Comparison of ENCODE assay signal across 8 cellular contexts in the genomic region with DNA sequence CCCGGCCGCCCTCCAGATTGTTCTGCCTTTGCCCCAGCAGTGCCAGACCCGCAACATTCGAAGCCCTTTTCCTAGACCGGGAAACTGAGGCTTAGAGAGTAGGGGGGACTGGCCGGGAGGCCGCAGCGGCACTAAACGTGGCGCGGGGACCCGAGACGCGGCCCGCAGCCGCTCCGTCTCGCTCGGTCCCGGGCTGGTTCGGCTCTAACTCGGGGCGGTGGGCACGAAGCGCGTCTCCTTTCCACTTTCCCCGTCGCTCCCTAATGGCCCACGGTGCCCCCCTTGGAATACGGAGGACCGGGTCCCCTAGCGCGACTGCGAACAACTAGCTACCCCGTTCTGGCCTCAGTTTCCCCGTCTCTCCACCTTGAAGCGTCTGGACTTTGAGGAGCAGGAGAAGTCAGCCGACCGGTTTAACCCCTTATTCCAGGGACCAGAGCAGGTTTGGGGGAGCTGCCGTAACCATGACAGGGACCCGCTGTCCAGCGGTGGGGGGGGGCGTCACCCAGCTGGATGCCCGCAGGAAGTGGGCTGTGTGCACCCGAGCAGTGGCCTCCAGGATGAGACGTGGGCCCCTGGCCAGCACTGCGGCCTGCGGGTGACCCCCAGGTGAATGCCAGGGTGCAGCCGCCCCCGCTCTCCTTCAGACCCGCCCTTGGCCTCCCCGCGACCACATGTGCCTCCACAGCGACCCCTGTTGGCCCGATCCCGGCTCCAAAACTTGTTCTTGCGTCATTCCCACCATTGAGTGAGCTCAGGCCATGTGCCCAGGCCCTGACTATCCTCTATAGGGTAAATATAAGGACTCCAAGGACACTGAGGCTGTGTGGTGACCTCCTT. TPM values are rescaled to one million over a fixed set of nuclear protein-coding genes. Genes with fewer than 3 reads are reported as not detected.
DNase-seq lines count a peak whose midpoint lies in the region; ATAC-seq and TF ChIP-seq lines count a peak whose summit lies in the region.

No MANE protein-coding gene starts in this region.

- H3K9me3 ChIP-seq in MG63 = no peaks in the 10 kb centered on the region
- H3K9me3 ChIP-seq in iPS-15b (ENCODE audit: control insufficient read depth, insufficient read depth, low read length) = no peaks in the 10 kb centered on the region
- no peaks in the 10 kb centered on the region for H3K9me3 ChIP-seq in sigmoid colon

- H3K27ac ChIP-seq in VCaP (peak overlapping the region; percentile 65; the same call in 1 of the 2 replicates), brain microvascular endothelial cell (peak overlapping the region; percentile 96), sigmoid colon (peak overlapping the region; percentile 94 to 99 (median 96))

- WGBS in sigmoid colon, 2 donors = 1 to 2% methylated on average over 57 of the region's 57 CpGs

- TF ChIP-seq POLR2A in sigmoid colon (IDR thresholded peaks at IDR 0.05) = no peak

- H3K9ac ChIP-seq in iPS-15b (ENCODE audit: low read depth, low read length) = no peak overlapping the region

- H3K36me3 ChIP-seq in MG63 = peaks cover 53% of the 10 kb centered on the region
- H3K36me3 ChIP-seq in brain microvascular endothelial cell (replicated peaks) = peaks cover 18% of the 10 kb centered on the region
- peaks cover under 1% of the 10 kb centered on the region for H3K36me3 ChIP-seq in iPS-15b (ENCODE audit: control insufficient read depth, insufficient read depth, low read length)
- peaks cover 0 to 7% (median 2%) of the 10 kb centered on the region in 4 donors for H3K36me3 ChIP-seq in sigmoid colon

- no peak for TF ChIP-seq EP300 in sigmoid colon (IDR thresholded peaks at IDR 0.05)

- ATAC-seq in HG03175 (IDR thresholded peaks at IDR 0.05; ENCODE audit: unreplicated experiment) (no peak), GM21825 (IDR thresholded peaks at IDR 0.05; ENCODE audit: unreplicated experiment) (no peak)

- DNase-seq in EL (peak; percentile 92), MG63 (peak; percentile 94), brain microvascular endothelial cell (peak; percentile 87), sigmoid colon (peak; percentile 97)

- TF ChIP-seq CTCF in VCaP (conservative IDR thresholded peaks at IDR 0.05) = peak; percentile 68
- peak; percentile 93 for TF ChIP-seq CTCF in brain microvascular endothelial cell (IDR thresholded peaks at IDR 0.05; ENCODE audit: low read depth, low read length, missing control alignments)
- peak; percentile 70 to 84 (median 74) for TF ChIP-seq CTCF in sigmoid colon (IDR thresholded peaks at IDR 0.05)

- H3K4me1 ChIP-seq in iPS-15b (ENCODE audit: control insufficient read depth, insufficient read depth, low read length) = peaks cover 17% of the 10 kb centered on the region
- peaks cover 0 to 64% (median 60%) of the 10 kb centered on the region in 4 donors for H3K4me1 ChIP-seq in sigmoid colon

- intact Hi-C loops in sigmoid colon (cut with DNase I) = loop anchor here (1.0 kb wide), 1 partner anchor 16 kb away; no protein-coding TSS in a partner anchor

- peak overlapping the region; percentile 99 for H3K4me3 ChIP-seq in MG63
- H3K4me3 ChIP-seq in brain microvascular endothelial cell (ENCODE audit: low read depth, low read length) = peak overlapping the region; percentile 82
- peak overlapping the region; percentile 59 for H3K4me3 ChIP-seq in iPS-15b (ENCODE audit: low read depth, low read length)
- peak overlapping the region; percentile 68 to 92 (median 74) for H3K4me3 ChIP-seq in sigmoid colon

- H3K27me3 ChIP-seq in MG63 (no peaks in the 10 kb centered on the region), brain microvascular endothelial cell (replicated peaks) (no peaks in the 10 kb centered on the region), iPS-15b (ENCODE audit: control insufficient read depth, insufficient read depth, low read length) (peaks cover 27% of the 10 kb centered on the region), sigmoid colon (peaks cover 0 to 6% (median 0%) of the 10 kb centered on the region in 3 donors)

- in situ Hi-C loops in brain microvascular endothelial cell (cut with HindIII; ENCODE audit: low pct_ligation_motif_present, low sequenced_read_pairs) = no loop called here

RNA-seq across cellular contexts. Expression of gene CDC42EP1, which starts 1.1 kb away (rescaled TPM):
- 31.6 and 38.5 TPM in 2 replicates for total RNA-seq in MG63 (2014; rRNA removed; shearing (Covaris generic); ENCODE audit: low replicate concordance)
- total RNA-seq in sigmoid colon = 10 to 100 TPM; 14.6 to 28.0 (median 20.7) TPM
- 10 to 100 TPM; 22.2 to 64.1 (median 24.6) TPM for polyA plus RNA-seq in sigmoid colon

RNA-seq across cellular contexts. Expression of gene LGALS2, which starts 18.5 kb away (rescaled TPM):
- not detected in 2 replicates for total RNA-seq in MG63 (2014; rRNA removed; shearing (Covaris generic); ENCODE audit: low replicate concordance)
- not detected for total RNA-seq in sigmoid colon
- polyA plus RNA-seq in sigmoid colon = 100 to 1,000 TPM in 2 of 3 donors, 10 to 100 TPM in 1; 61.9 to 155 (median 147) TPM

RNA-seq across cellular contexts. Expression of gene CARD10, which starts 42.2 kb away (rescaled TPM):
- 17.1 and 18.9 TPM in 2 replicates for total RNA-seq in MG63 (2014; rRNA removed; shearing (Covaris generic); ENCODE audit: low replicate concordance)
- 1 to 10 TPM; 2.8 to 8.6 (median 3.5) TPM for total RNA-seq in sigmoid colon
- polyA plus RNA-seq in sigmoid colon = 10 to 100 TPM; 31.8 to 41.0 (median 37.7) TPM

RNA-seq across cellular contexts. Expression of gene GGA1, which starts 47.2 kb away (rescaled TPM):
- 13.8 and 33.2 TPM in 2 replicates for total RNA-seq in MG63 (2014; rRNA removed; shearing (Covaris generic); ENCODE audit: low replicate concordance)
- 10 to 100 TPM; 26.4 to 59.8 (median 42.3) TPM for total RNA-seq in sigmoid colon
- polyA plus RNA-seq in sigmoid colon = 10 to 100 TPM; 25.2 to 77.4 (median 34.4) TPM
